ENCODE assay signal across 16 cellular contexts in the genomic region with DNA sequence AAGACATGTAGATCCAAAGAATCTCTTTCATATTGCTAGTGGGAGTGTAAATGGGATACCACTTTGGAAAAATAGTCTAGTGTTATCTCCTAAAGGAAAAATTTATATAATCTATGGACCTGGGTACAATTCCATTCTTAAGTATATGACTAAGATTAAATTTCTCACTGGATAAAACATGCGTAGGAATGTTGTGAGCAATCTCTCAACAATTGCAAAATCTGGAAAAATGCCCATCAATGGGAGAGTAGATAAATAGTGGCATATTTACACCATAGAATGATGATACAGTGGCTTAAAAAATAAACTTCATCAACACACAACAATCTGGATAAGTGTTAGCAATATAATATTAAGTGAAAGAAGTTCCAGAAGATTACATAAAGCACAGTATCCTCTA.
DNase-seq lines count a peak whose midpoint lies in the region; ATAC-seq lines count a peak whose summit lies in the region.
"Had no signal": no experiment of that assay in that cellular context is flagged by ENCODE, and none has a peak within 500 bp of the region (broad histone marks: within the 10 kb centered on the region; RNA-seq: fewer than 3 reads in every experiment).

No MANE protein-coding gene starts in this region.

- H3K36me3 ChIP-seq in GM23248 (ENCODE audit: low read depth): no peaks in the 10 kb centered on the region
- H3K36me3 ChIP-seq: gastroesophageal sphincter had no signal

- no peaks in the 10 kb centered on the region for H3K9me2 ChIP-seq in GM23248 (ENCODE audit: insufficient read depth)

- DNase-seq in GM23248 (peak; percentile 80), SW 1271 (lab: John Stamatoyannopoulos, UW) (peak; percentile 23 to 47), fibroblast of gingiva (ENCODE audit: low read depth) (peak; percentile 40), renal cortical epithelial cell (ENCODE audit: low read depth) (peak; percentile 44), hypothalamus (lab: John Stamatoyannopoulos, UW) (no peak), AG08396 (ENCODE audit: low spot score) (no peak), NK-92 (lab: John Stamatoyannopoulos, UW; ENCODE audit: unreplicated experiment) (no peak)
- DNase-seq: activated CD8-positive, alpha-beta T cell treated with anti-CD3 and anti-CD28 coated beads, Interleukin-2, amount 10 ng/mL, durations not matched to agents 7 days and 5 days; anterior cingulate cortex; mesendoderm; MV-4-11; NCI-H2029 treated with DMSO at 0.1 percent for 48 hours; NCI-H524 treated with DMSO at 0.1 percent for 48 hours; substantia nigra had no signal

- H3K79me2 ChIP-seq in GM23248 (ENCODE audit: insufficient read depth): no peaks in the 10 kb centered on the region

- no peaks in the 10 kb centered on the region for H3K27me3 ChIP-seq in GM23248 (replicated peaks; ENCODE audit: insufficient read depth)
- H3K27me3 ChIP-seq: gastroesophageal sphincter had no signal

- H3F3A ChIP-seq in GM23248 (ENCODE audit: insufficient read depth): no peaks in the 10 kb centered on the region

- H3K9me3 ChIP-seq in GM23248 (ENCODE audit: low read depth): no peaks in the 10 kb centered on the region
- H3K9me3 ChIP-seq: gastroesophageal sphincter had no signal

- no peak overlapping the region for H2AFZ ChIP-seq in GM23248

- peaks cover 33% of the 10 kb centered on the region for H3K4me1 ChIP-seq in GM23248 (ENCODE audit: insufficient read depth)
- H3K4me1 ChIP-seq: gastroesophageal sphincter had no signal

- ATAC-seq in GM19023 (IDR thresholded peaks at IDR 0.05; ENCODE audit: unreplicated experiment): no peak
- ATAC-seq: activated CD8-positive, alpha-beta T cell treated with anti-CD3 and anti-CD28 coated beads, Interleukin-2, amount 10 ng/mL, durations not matched to agents 7 days and 5 days; gastroesophageal sphincter had no signal

- 7 to 15% methylated on average over 1 of the region's 1 CpG for WGBS in GM23248 (ENCODE audit: low coverage in 1 of 2, low lambda C conversion rate in 2 of 2, missing lambda C conversion rate in 2 of 2), 2 experiments

- H3K27ac ChIP-seq in GM23248: no peak overlapping the region
- H3K27ac ChIP-seq: gastroesophageal sphincter had no signal

- H4K20me1 ChIP-seq in GM23248 (ENCODE audit: insufficient read depth): no peaks in the 10 kb centered on the region

- no peak overlapping the region for H3K4me3 ChIP-seq in GM23248
- H3K4me3 ChIP-seq: gastroesophageal sphincter had no signal

- no peak overlapping the region for H3K9ac ChIP-seq in GM23248

- in situ Hi-C loops in GM23248 (cut with MboI): no loop called here

- peak overlapping the region; percentile 61 for H3K4me2 ChIP-seq in GM23248 (ENCODE audit: unreplicated experiment)

Comparison
In these comparisons a context has a peak if more than half of its experiments do, and no peak if none do; other contexts are left out.
1. DNase-seq: peak in GM23248 (single experiment), SW 1271 (2 of 2), fibroblast of gingiva (single experiment) and renal cortical epithelial cell (single experiment); none in hypothalamus (0 of 51), AG08396 (single experiment) and NK-92 (single experiment).